18 cellular contexts compared by ENCODE assay signal in genomic region chr1:51301152-51301843, GRCh38. TPM values are rescaled to one million over a fixed set of nuclear protein-coding genes. Genes with fewer than 3 reads are reported as not detected.
DNase-seq lines count a peak whose midpoint lies in the region; ATAC-seq and TF ChIP-seq lines count a peak whose summit lies in the region.
"Had no signal": no experiment of that assay in that cellular context is flagged by ENCODE, and none has a peak within 500 bp of the region (broad histone marks: within the 10 kb centered on the region; RNA-seq: fewer than 3 reads in every experiment).

No MANE protein-coding gene starts in this region.

- no peak overlapping the region for H3K27ac Mint-ChIP-seq in activated naive CD4-positive, alpha-beta T cell treated with anti-CD3 and anti-CD28 coated beads, Interleukin-2, amount 50 U/mL, for 72 hours
- no peak overlapping the region for H3K27ac Mint-ChIP-seq in stimulated activated naive CD8-positive, alpha-beta T cell treated with anti-CD3 and anti-CD28 coated beads, Interleukin-15, amount 100 ng/mL, for 72 hours
- H3K27ac Mint-ChIP-seq: activated naive CD4-positive, alpha-beta T cell treated with anti-CD3 and anti-CD28 coated beads for 36 hours had no signal

- POLR2A ChIA-PET in Panc1 (lab: Charles Lee) = no interaction called here

- intact Hi-C loops in Panc1 (cut with micrococcal nuclease; ENCODE audit: unreplicated experiment) = no loop called here

- CTCF ChIA-PET in Panc1 (lab: Charles Lee) = no interaction called here

- ATAC-seq in activated naive CD4-positive, alpha-beta T cell treated with anti-CD3 and anti-CD28 coated beads, Interleukin-2, amount 50 U/mL, for 72 hours = peak; percentile 43 to 44
- ATAC-seq in HG02938 (IDR thresholded peaks at IDR 0.05; ENCODE audit: unreplicated experiment) (peak; percentile 47), Panc1 (no peak), HG02884 (IDR thresholded peaks at IDR 0.05; ENCODE audit: unreplicated experiment) (no peak)
- peak; percentile 47 for ATAC-seq in stimulated activated naive CD8-positive, alpha-beta T cell treated with anti-CD3 and anti-CD28 coated beads, Interleukin-15, amount 100 ng/mL, for 72 hours
- ATAC-seq: gastrocnemius medialis had no signal

- no peaks in the 10 kb centered on the region for H3K9me3 Mint-ChIP-seq in activated naive CD4-positive, alpha-beta T cell treated with anti-CD3 and anti-CD28 coated beads, Interleukin-2, amount 50 U/mL, for 72 hours
- no peaks in the 10 kb centered on the region for H3K9me3 Mint-ChIP-seq in stimulated activated naive CD8-positive, alpha-beta T cell treated with anti-CD3 and anti-CD28 coated beads, Interleukin-15, amount 100 ng/mL, for 72 hours
- H3K9me3 Mint-ChIP-seq: activated naive CD4-positive, alpha-beta T cell treated with anti-CD3 and anti-CD28 coated beads for 36 hours had no signal

- H3K36me3 ChIP-seq in Panc1 (ENCODE audit: control insufficient read depth, insufficient read depth, low read length) = no peaks in the 10 kb centered on the region
- H3K36me3 ChIP-seq: gastrocnemius medialis, MG63, SJSA1 had no signal

- H3K4me1 Mint-ChIP-seq in stimulated activated naive CD8-positive, alpha-beta T cell treated with anti-CD3 and anti-CD28 coated beads, Interleukin-15, amount 100 ng/mL, for 72 hours = peaks cover 56% of the 10 kb centered on the region

- in situ Hi-C loops in Panc1 (cut with HindIII; ENCODE audit: low pct_unique_long_range_greater_than_20kb, low sequenced_read_pairs) = no loop called here

- no peak overlapping the region for H3K27ac ChIP-seq in Panc1 (ENCODE audit: low read length)
- H3K27ac ChIP-seq: gastrocnemius medialis, SJSA1 had no signal

- no peaks in the 10 kb centered on the region for H3K36me3 Mint-ChIP-seq in activated naive CD4-positive, alpha-beta T cell treated with anti-CD3 and anti-CD28 coated beads, Interleukin-2, amount 50 U/mL, for 72 hours

- no peak overlapping the region for H3K4me3 ChIP-seq in Panc1 (ENCODE audit: low read depth in 2 of 2, low read length in 2 of 2)
- H3K4me3 ChIP-seq: gastrocnemius medialis, MG63, SJSA1 had no signal

- H3K9me3 ChIP-seq in Panc1 (ENCODE audit: control insufficient read depth, insufficient read depth, low read depth, low read length) = no peaks in the 10 kb centered on the region
- H3K9me3 ChIP-seq: gastrocnemius medialis, MG63, SJSA1 had no signal

- H3K27me3 ChIP-seq in Panc1 (ENCODE audit: control insufficient read depth, insufficient read depth, low read length) = no peaks in the 10 kb centered on the region
- H3K27me3 ChIP-seq: gastrocnemius medialis, MG63, SJSA1 had no signal

- no peak for TF ChIP-seq CTCF in Panc1 (IDR thresholded peaks at IDR 0.05)

- TSS peak; percentile 44 for BruUV-seq in Panc1 (replicated peaks; lab: Mats Ljungman, UMichigan)

- DNase-seq in activated naive CD4-positive, alpha-beta T cell treated with anti-CD3 and anti-CD28 coated beads, Interleukin-2, amount 50 U/mL, for 72 hours (ENCODE audit: low spot score in 2 of 2) = no peak
- no peak for DNase-seq in activated naive CD4-positive, alpha-beta T cell (lab: John Stamatoyannopoulos, UW)
- DNase-seq in Panc1 (ENCODE audit: low read depth, low spot score) (no peak), COLO668 (lab: John Stamatoyannopoulos, UW; ENCODE audit: unreplicated experiment) (no peak)
- DNase-seq in stimulated activated naive CD8-positive, alpha-beta T cell treated with anti-CD3 and anti-CD28 coated beads, Interleukin-15, amount 100 ng/mL, for 72 hours = no peak
- no peak for DNase-seq in activated CD4-positive, alpha-beta T cell treated with anti-CD3 and anti-CD28 coated beads, Interleukin-2, amount 50 U/mL, for 4 hours
- DNase-seq: activated CD8-positive, alpha-beta memory T cell treated with anti-CD3 and anti-CD28 coated beads for 24 hours; activated naive CD4-positive, alpha-beta T cell treated with anti-CD3 and anti-CD28 coated beads for 36 hours; caudate nucleus; COR-L47; gastrocnemius medialis; GF-D8; MG63; small intestine; substantia nigra had no signal

- H3K4me3 Mint-ChIP-seq in stimulated activated naive CD8-positive, alpha-beta T cell treated with anti-CD3 and anti-CD28 coated beads, Interleukin-15, amount 100 ng/mL, for 72 hours = no peak overlapping the region
- H3K4me3 Mint-ChIP-seq: activated naive CD4-positive, alpha-beta T cell treated with anti-CD3 and anti-CD28 coated beads for 36 hours had no signal

- peaks cover 11% of the 10 kb centered on the region; the same call in 1 of the 2 replicates for H3K4me1 ChIP-seq in Panc1 (ENCODE audit: control insufficient read depth, insufficient read depth, low read length)

- H3K27me3 Mint-ChIP-seq in stimulated activated naive CD8-positive, alpha-beta T cell treated with anti-CD3 and anti-CD28 coated beads, Interleukin-15, amount 100 ng/mL, for 72 hours = no peaks in the 10 kb centered on the region

RNA-seq across cellular contexts. Expression of gene TTC39A, which starts 29.1 kb away (rescaled TPM):
- total RNA-seq in activated naive CD4-positive, alpha-beta T cell treated with anti-CD3 and anti-CD28 coated beads, Interleukin-2, amount 50 U/mL, for 72 hours = 1 to 10 TPM in 1 of 2 donors, under 1 TPM in 1; 0.61 to 1.1 TPM
- total RNA-seq in Panc1 (2021; ENCODE audit: unreplicated experiment) = 8.3 TPM
- polyA plus RNA-seq in Panc1 (2012; ENCODE audit: insufficient read length) = 10.3 TPM
- total RNA-seq: activated naive CD4-positive, alpha-beta T cell treated with anti-CD3 and anti-CD28 coated beads for 36 hours; SJSA1 had no signal

Comparison
In these comparisons a context has a peak if more than half of its experiments do, and no peak if none do; other contexts are left out.
1. ATAC-seq: peak in activated naive CD4-positive, alpha-beta T cell treated with anti-CD3 and anti-CD28 coated beads, Interleukin-2, amount 50 U/mL, for 72 hours (2 of 2), HG02938 (single experiment) and stimulated activated naive CD8-positive, alpha-beta T cell treated with anti-CD3 and anti-CD28 coated beads, Interleukin-15, amount 100 ng/mL, for 72 hours (single experiment); none in Panc1 (single experiment) and HG02884 (single experiment).